ENCODE assay signal across 21 cellular contexts in the genomic region with DNA sequence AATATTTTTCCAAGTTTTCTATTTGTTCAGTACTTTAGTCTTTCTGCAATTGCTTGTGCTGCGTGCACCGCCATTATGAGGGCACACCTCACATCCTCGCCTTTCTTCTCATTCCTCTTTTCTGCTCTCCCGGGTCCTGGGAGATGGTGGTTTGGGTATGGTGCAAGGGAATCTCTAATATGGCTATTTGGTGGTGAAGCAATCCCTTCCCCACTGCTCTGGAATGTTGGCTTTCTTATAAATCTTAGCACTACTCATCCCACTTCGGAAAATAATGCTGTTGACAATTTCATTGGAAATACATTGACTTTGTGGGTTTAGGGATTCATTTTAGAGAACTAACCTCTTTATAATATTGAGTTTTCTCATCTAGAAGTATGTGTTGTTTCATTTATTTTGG. TPM values are rescaled to one million over a fixed set of nuclear protein-coding genes. Genes with fewer than 3 reads are reported as not detected.
A peak's percentile ranks its signal among the peaks of the same experiment; 100 is the strongest.
DNase-seq lines count a peak whose midpoint lies in the region; ATAC-seq and TF ChIP-seq lines count a peak whose summit lies in the region.
"Had no signal": no experiment of that assay in that cellular context is flagged by ENCODE, and none has a peak within 500 bp of the region (broad histone marks: within the 10 kb centered on the region; RNA-seq: fewer than 3 reads in every experiment).

No MANE protein-coding gene starts in this region.

- H3K27ac ChIP-seq in osteoblast (ENCODE audit: low read depth, low read length): no peak overlapping the region
- H3K27ac ChIP-seq: 22Rv1, A549 had no signal

- H3K4me3 ChIP-seq in fibroblast of villous mesenchyme (ENCODE audit: low read depth, low read length) (no peak overlapping the region), osteoblast (ENCODE audit: insufficient read depth, low read length) (no peak overlapping the region)
- H3K4me3 ChIP-seq: A549, GM12878, HAP-1 had no signal

- no peaks in the 10 kb centered on the region for H3K79me2 ChIP-seq in osteoblast (ENCODE audit: insufficient read depth, low read length)

- no peak overlapping the region for H3K27ac Mint-ChIP-seq in activated CD8-positive, alpha-beta memory T cell treated with anti-CD3 and anti-CD28 coated beads, Interleukin-2, amount 10 ng/mL, durations not matched to agents 7 days and 5 days
- no peak overlapping the region for H3K27ac Mint-ChIP-seq in stimulated activated effector memory CD8-positive, alpha-beta T cell treated with anti-CD3 and anti-CD28 coated beads, Interleukin-12 subunit alpha, Interleukin-12 subunit beta, amount 100 ng/mL, for 72 hours
- H3K27ac Mint-ChIP-seq: CD4-positive, CD25-positive, alpha-beta regulatory T cell; CD8-positive, alpha-beta memory T cell had no signal

- no peaks in the 10 kb centered on the region for H3K4me1 ChIP-seq in osteoblast (ENCODE audit: insufficient read depth, low read length)
- H3K4me1 ChIP-seq: BE2C, HAP-1 had no signal

- H3K27me3 ChIP-seq in osteoblast (ENCODE audit: insufficient read depth, low read length): peaks cover 14% of the 10 kb centered on the region
- H3K27me3 ChIP-seq: BE2C had no signal

- H3K27me3 Mint-ChIP-seq in activated CD8-positive, alpha-beta memory T cell treated with anti-CD3 and anti-CD28 coated beads, Interleukin-2, amount 10 ng/mL, durations not matched to agents 7 days and 5 days: peaks cover 3% of the 10 kb centered on the region

- H3K4me3 Mint-ChIP-seq in activated CD8-positive, alpha-beta memory T cell treated with anti-CD3 and anti-CD28 coated beads, Interleukin-2, amount 10 ng/mL, durations not matched to agents 7 days and 5 days: no peak overlapping the region
- no peak overlapping the region for H3K4me3 Mint-ChIP-seq in stimulated activated effector memory CD8-positive, alpha-beta T cell treated with anti-CD3 and anti-CD28 coated beads, Interleukin-12 subunit alpha, Interleukin-12 subunit beta, amount 100 ng/mL, for 72 hours
- H3K4me3 Mint-ChIP-seq: CD4-positive, CD25-positive, alpha-beta regulatory T cell; CD8-positive, alpha-beta memory T cell had no signal

- H3K9me3 ChIP-seq in osteoblast (ENCODE audit: low read depth, low read length): no peaks in the 10 kb centered on the region
- H3K9me3 ChIP-seq: A549, BE2C, HAP-1 had no signal

- TF ChIP-seq CTCF in fibroblast of villous mesenchyme (IDR thresholded peaks at IDR 0.05; ENCODE audit: insufficient read depth, low read depth, low read length): no peak
- no peak for TF ChIP-seq CTCF in osteoblast (IDR thresholded peaks at IDR 0.05; ENCODE audit: extremely low read depth, low read depth, low read length)

- no peaks in the 10 kb centered on the region for H4K20me1 ChIP-seq in osteoblast (ENCODE audit: insufficient read depth, low read length)

- peak; percentile 18 for DNase-seq in activated CD8-positive, alpha-beta memory T cell treated with anti-CD3 and anti-CD28 coated beads, Interleukin-2, amount 50 U/mL, for 48 hours
- DNase-seq in activated CD8-positive, alpha-beta memory T cell treated with anti-CD3 and anti-CD28 coated beads, Interleukin-2, amount 10 ng/mL, durations not matched to agents 7 days and 5 days: no peak
- peak; percentile 66 for DNase-seq in amniotic epithelial cell (ENCODE audit: low read depth)
- peak; percentile 18 for DNase-seq in fibroblast of villous mesenchyme (ENCODE audit: low read depth)
- no peak for DNase-seq in osteoblast (ENCODE audit: insufficient read length, low spot score, missing footprints)
- DNase-seq in stimulated activated effector memory CD8-positive, alpha-beta T cell treated with anti-CD3 and anti-CD28 coated beads, Interleukin-12 subunit alpha, Interleukin-12 subunit beta, amount 100 ng/mL, for 72 hours (ENCODE audit: low spot score in 2 of 2): no peak
- DNase-seq in GDM1 (lab: John Stamatoyannopoulos, UW): no peak
- DNase-seq: BE2C; C1 segment of cervical spinal cord; CD4-positive, CD25-positive, alpha-beta regulatory T cell; CD8-positive, alpha-beta memory T cell; COR-L47; DMS153; DMS79 had no signal

- CTCF ChIA-PET in activated CD8-positive, alpha-beta memory T cell treated with anti-CD3 and anti-CD28 coated beads, Interleukin-2, amount 10 ng/mL, durations not matched to agents 7 days and 5 days (lab: Charles Lee): no interaction called here

- H3K4me1 Mint-ChIP-seq in activated CD8-positive, alpha-beta memory T cell treated with anti-CD3 and anti-CD28 coated beads, Interleukin-2, amount 10 ng/mL, durations not matched to agents 7 days and 5 days: peaks cover 5% of the 10 kb centered on the region
- peaks cover 7% of the 10 kb centered on the region for H3K4me1 Mint-ChIP-seq in stimulated activated effector memory CD8-positive, alpha-beta T cell treated with anti-CD3 and anti-CD28 coated beads, Interleukin-12 subunit alpha, Interleukin-12 subunit beta, amount 100 ng/mL, for 72 hours
- H3K4me1 Mint-ChIP-seq: CD4-positive, CD25-positive, alpha-beta regulatory T cell; CD8-positive, alpha-beta memory T cell had no signal

- no peaks in the 10 kb centered on the region for H3K36me3 Mint-ChIP-seq in activated CD8-positive, alpha-beta memory T cell treated with anti-CD3 and anti-CD28 coated beads, Interleukin-2, amount 10 ng/mL, durations not matched to agents 7 days and 5 days
- no peaks in the 10 kb centered on the region for H3K36me3 Mint-ChIP-seq in stimulated activated effector memory CD8-positive, alpha-beta T cell treated with anti-CD3 and anti-CD28 coated beads, Interleukin-12 subunit alpha, Interleukin-12 subunit beta, amount 100 ng/mL, for 72 hours
- H3K36me3 Mint-ChIP-seq: CD4-positive, CD25-positive, alpha-beta regulatory T cell; CD8-positive, alpha-beta memory T cell had no signal

- H3K4me2 ChIP-seq in osteoblast (ENCODE audit: insufficient read depth, low read length): no peak overlapping the region
- H3K4me2 ChIP-seq: A549 had no signal

- no peak for ATAC-seq in activated CD8-positive, alpha-beta memory T cell treated with anti-CD3 and anti-CD28 coated beads, Interleukin-2, amount 10 ng/mL, durations not matched to agents 7 days and 5 days
- no peak for ATAC-seq in stimulated activated effector memory CD8-positive, alpha-beta T cell treated with anti-CD3 and anti-CD28 coated beads, Interleukin-12 subunit alpha, Interleukin-12 subunit beta, amount 100 ng/mL, for 72 hours
- ATAC-seq: A549, GM12878 had no signal

- no peaks in the 10 kb centered on the region for H3K36me3 ChIP-seq in osteoblast (ENCODE audit: insufficient read depth, low read length)
- H3K36me3 ChIP-seq: BE2C, HAP-1 had no signal

- H3K9me3 Mint-ChIP-seq in activated CD8-positive, alpha-beta memory T cell treated with anti-CD3 and anti-CD28 coated beads, Interleukin-2, amount 10 ng/mL, durations not matched to agents 7 days and 5 days (ENCODE audit: low read depth): no peaks in the 10 kb centered on the region
- no peaks in the 10 kb centered on the region for H3K9me3 Mint-ChIP-seq in stimulated activated effector memory CD8-positive, alpha-beta T cell treated with anti-CD3 and anti-CD28 coated beads, Interleukin-12 subunit alpha, Interleukin-12 subunit beta, amount 100 ng/mL, for 72 hours
- H3K9me3 Mint-ChIP-seq: CD4-positive, CD25-positive, alpha-beta regulatory T cell; CD8-positive, alpha-beta memory T cell had no signal

- H2AFZ ChIP-seq in osteoblast (ENCODE audit: low read length): no peak overlapping the region

RNA-seq across cellular contexts. Expression of gene GCK, which starts 1.9 kb away (rescaled TPM):
- under 1 TPM in 1 of 2 experiments, not detected in 1; 0.23 TPM for total RNA-seq in activated CD8-positive, alpha-beta memory T cell treated with anti-CD3 and anti-CD28 coated beads, Interleukin-2, amount 10 ng/mL, durations not matched to agents 7 days and 5 days
- total RNA-seq in fibroblast of villous mesenchyme: 0.43 and 0.64 TPM in 2 replicates
- total RNA-seq in osteoblast: not detected in 2 replicates
- total RNA-seq: CD4-positive, CD25-positive, alpha-beta regulatory T cell; GM12878; H4; HT-29 had no signal

RNA-seq across cellular contexts. Expression of gene YKT6, which starts 9.6 kb away (rescaled TPM):
- 10 to 100 TPM; 57.9 to 68.3 TPM for total RNA-seq in activated CD8-positive, alpha-beta memory T cell treated with anti-CD3 and anti-CD28 coated beads, Interleukin-2, amount 10 ng/mL, durations not matched to agents 7 days and 5 days
- 108 and 119 TPM in 2 replicates for total RNA-seq in fibroblast of villous mesenchyme
- 90.1 and 95.2 TPM in 2 replicates for total RNA-seq in osteoblast

RNA-seq across cellular contexts. Expression of gene MYL7, which starts 50.0 kb away (rescaled TPM):
- not detected for total RNA-seq in activated CD8-positive, alpha-beta memory T cell treated with anti-CD3 and anti-CD28 coated beads, Interleukin-2, amount 10 ng/mL, durations not matched to agents 7 days and 5 days
- 0.43 TPM in 1 of 2 replicates, not detected in the other for total RNA-seq in fibroblast of villous mesenchyme
- total RNA-seq in osteoblast: not detected in 2 replicates
- total RNA-seq: CD4-positive, CD25-positive, alpha-beta regulatory T cell; CD8-positive, alpha-beta memory T cell; Daoy; GM12878; H4; HT-29 had no signal

Comparison
In these comparisons a context has a peak if more than half of its experiments do, and no peak if none do; other contexts are left out.
1. DNase-seq: peak in activated CD8-positive, alpha-beta memory T cell treated with anti-CD3 and anti-CD28 coated beads, Interleukin-2, amount 50 U/mL, for 48 hours (single experiment), amniotic epithelial cell (single experiment) and fibroblast of villous mesenchyme (single experiment); none in activated CD8-positive, alpha-beta memory T cell treated with anti-CD3 and anti-CD28 coated beads, Interleukin-2, amount 10 ng/mL, durations not matched to agents 7 days and 5 days (single experiment), osteoblast (single experiment), stimulated activated effector memory CD8-positive, alpha-beta T cell treated with anti-CD3 and anti-CD28 coated beads, Interleukin-12 subunit alpha, Interleukin-12 subunit beta, amount 100 ng/mL, for 72 hours (0 of 2) and GDM1 (single experiment).